In the genomic region with DNA sequence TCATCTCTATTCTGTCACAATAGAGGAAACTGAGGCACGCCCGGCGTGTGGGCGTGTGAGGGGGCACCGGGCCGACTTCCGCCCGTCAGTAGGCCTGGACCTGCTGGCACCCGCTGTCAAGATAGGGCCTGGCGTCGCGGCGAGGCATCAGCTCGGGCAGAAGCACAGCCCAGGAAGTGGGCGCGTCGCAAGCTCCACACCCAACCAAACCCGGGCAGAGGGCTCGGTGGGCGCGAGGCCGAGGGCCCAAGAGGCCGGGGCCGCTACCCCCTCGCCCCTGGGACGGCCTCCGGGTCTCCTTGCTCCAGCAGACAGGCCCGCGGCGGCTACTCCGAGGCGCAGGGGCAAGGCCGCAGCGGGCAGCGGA, we compare ENCODE assay signal across 8 cellular contexts.
DNase-seq lines count a peak whose midpoint lies in the region; ATAC-seq and TF ChIP-seq lines count a peak whose summit lies in the region.

No MANE protein-coding gene starts in this region.

- no peaks in the 10 kb centered on the region for H4K20me1 ChIP-seq in SU-DHL-6 (ENCODE audit: low read depth, low read length)

- peak overlapping the region; percentile 71 for H3K4me2 ChIP-seq in SU-DHL-6 (ENCODE audit: low read depth, low read length, poor library complexity, severe bottlenecking)

- H3K4me1 ChIP-seq in esophagus (ENCODE audit: control insufficient read depth in 2 of 2, insufficient read depth in 2 of 2, low read length in 1 of 2) (peaks cover 0 to 6% of the 10 kb centered on the region in 2 donors), ovary (ENCODE audit: insufficient read depth) (peaks cover 5% of the 10 kb centered on the region), SJCRH30 (peaks cover 19% of the 10 kb centered on the region)

- no peak overlapping the region for H3K27ac ChIP-seq in SU-DHL-6 (ENCODE audit: low read depth, low read length)
- peak overlapping the region; percentile 95 to 96 for H3K27ac ChIP-seq in esophagus (ENCODE audit: low read depth in 2 of 2, low read length in 1 of 2)
- peak overlapping the region; percentile 79 to 96 for H3K27ac ChIP-seq in ovary
- no peak overlapping the region for H3K27ac ChIP-seq in SJCRH30

- TF ChIP-seq CTCF in SU-DHL-6 (IDR thresholded peaks at IDR 0.05; ENCODE audit: insufficient read depth, low read length, poor library complexity, severe bottlenecking) (no peak), ovary (IDR thresholded peaks at IDR 0.05) (no peak)

- intact Hi-C loops in ovary (cut with DNase I) = loop anchor here (5.0 to 10.0 kb wide), 4 partner anchors 92 to 432 kb away; partner anchors contain the start of genes SPAG6 (in 2 of the 4) and DNAJC1 (in 1 of the 4)

- WGBS in esophagus, 2 donors = 9 to 13% methylated on average over 29 to 35 of the region's 35 CpGs
- WGBS in ovary, 3 donors = 10 to 26% (median 16%) methylated on average over 20 to 35 of the region's 35 CpGs

- no peak for DNase-seq in ovary
- no peak for DNase-seq in OCI-M1 (lab: John Stamatoyannopoulos, UW)
- DNase-seq in NCI-H2171 (lab: John Stamatoyannopoulos, UW) = no peak
- no peak for DNase-seq in SJCRH30

- peak overlapping the region; percentile 56 for H3K9ac ChIP-seq in SU-DHL-6 (ENCODE audit: low read length)

- H3K4me3 ChIP-seq in SU-DHL-6 (ENCODE audit: insufficient read depth, low read length, poor library complexity, severe bottlenecking) (peak overlapping the region; percentile 57), esophagus (ENCODE audit: low read depth in 1 of 2, low read length in 2 of 2) (peak overlapping the region; percentile 69 to 78), ovary (peak overlapping the region; percentile 74), SJCRH30 (no peak overlapping the region)

- no peaks in the 10 kb centered on the region for H3K9me2 ChIP-seq in SU-DHL-6 (replicated peaks; ENCODE audit: insufficient read depth, low read length)

- ATAC-seq in GM18502 (IDR thresholded peaks at IDR 0.05; ENCODE audit: poor library complexity, unreplicated experiment) (peak; percentile 60), HG02571 (IDR thresholded peaks at IDR 0.05; ENCODE audit: unreplicated experiment) (peak; percentile 27)

- no peak for TF ChIP-seq EP300 in ovary (IDR thresholded peaks at IDR 0.05)

- H3K9me3 ChIP-seq in SU-DHL-6 (ENCODE audit: insufficient read depth, low read length) (no peaks in the 10 kb centered on the region), esophagus (ENCODE audit: control insufficient read depth in 2 of 2, insufficient read depth in 1 of 2, low read depth in 1 of 2, low read length in 1 of 2) (no peaks in the 10 kb centered on the region), ovary (no peaks in the 10 kb centered on the region), SJCRH30 (replicated peaks) (no peaks in the 10 kb centered on the region)

- no peaks in the 10 kb centered on the region for H3F3A ChIP-seq in SU-DHL-6 (ENCODE audit: insufficient read depth)

- H3K27me3 ChIP-seq in SU-DHL-6 (ENCODE audit: low read length) = no peaks in the 10 kb centered on the region
- no peaks in the 10 kb centered on the region for H3K27me3 ChIP-seq in esophagus (ENCODE audit: control insufficient read depth in 1 of 2, insufficient read depth in 2 of 2, low read length in 2 of 2)
- H3K27me3 ChIP-seq in ovary = no peaks in the 10 kb centered on the region
- no peaks in the 10 kb centered on the region for H3K27me3 ChIP-seq in SJCRH30

- TF ChIP-seq POLR2A in ovary (IDR thresholded peaks at IDR 0.05) = no peak

- H3K79me2 ChIP-seq in SU-DHL-6 (ENCODE audit: insufficient read depth, low read length) = no peaks in the 10 kb centered on the region

- peak overlapping the region; percentile 97 for H2AFZ ChIP-seq in SU-DHL-6 (ENCODE audit: low read depth, low read length, severe bottlenecking)

- H3K36me3 ChIP-seq in SU-DHL-6 (ENCODE audit: low read length) = no peaks in the 10 kb centered on the region
- no peaks in the 10 kb centered on the region for H3K36me3 ChIP-seq in esophagus (ENCODE audit: control insufficient read depth in 2 of 2, insufficient read depth in 2 of 2, low read length in 1 of 2)
- no peaks in the 10 kb centered on the region for H3K36me3 ChIP-seq in ovary
- H3K36me3 ChIP-seq in SJCRH30 = no peaks in the 10 kb centered on the region

Comparison
In these comparisons a context has a peak if more than half of its experiments do, and no peak if none do; other contexts are left out.
1. H3K27ac ChIP-seq: peak in esophagus (2 of 2) and ovary (2 of 2); none in SU-DHL-6 (single experiment) and SJCRH30 (single experiment).